7 cellular contexts compared by ENCODE assay signal in the genomic region with DNA sequence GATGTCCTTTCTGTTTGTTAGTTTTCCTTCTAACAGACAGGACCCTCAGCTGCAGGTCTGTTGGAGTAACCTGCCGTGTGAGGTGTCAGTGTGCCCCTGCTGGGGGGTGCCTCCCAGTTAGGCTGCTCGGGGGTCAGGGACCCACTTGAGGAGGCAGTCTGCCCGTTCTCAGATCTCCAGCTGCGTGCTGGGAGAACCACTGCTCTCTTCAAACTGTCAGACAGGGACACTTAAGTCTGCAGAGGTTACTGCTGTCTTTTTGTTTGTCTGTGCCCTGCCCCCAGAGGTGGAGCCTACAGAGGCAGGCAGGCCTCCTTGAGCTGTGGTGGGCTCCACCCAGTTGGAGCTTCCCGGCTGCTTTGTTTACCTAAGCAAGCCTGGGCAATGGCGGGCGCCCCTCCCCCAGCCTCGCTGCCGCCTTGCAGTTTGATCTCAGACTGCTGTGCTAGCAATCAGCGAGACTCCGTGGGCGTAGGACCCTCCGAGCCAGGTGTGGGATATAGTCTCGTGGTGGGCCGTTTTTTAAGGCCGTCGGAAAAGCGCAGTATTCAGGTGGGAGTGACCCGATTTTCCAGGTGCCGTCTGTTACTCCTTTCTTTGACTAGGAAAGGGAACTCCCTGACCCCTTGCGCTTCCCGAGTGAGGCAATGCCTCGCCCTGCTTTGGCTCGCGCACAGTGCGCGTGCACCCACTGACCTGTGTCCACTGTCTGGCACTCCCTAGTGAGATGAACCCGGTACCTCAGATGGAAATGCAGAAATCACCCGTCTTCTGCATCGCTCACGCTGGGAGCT. TPM values are rescaled to one million over a fixed set of nuclear protein-coding genes. Genes with fewer than 3 reads are reported as not detected.
A peak's percentile ranks its signal among the peaks of the same experiment; 100 is the strongest.
DNase-seq lines count a peak whose midpoint lies in the region; ATAC-seq, FAIRE-seq and TF ChIP-seq lines count a peak whose summit lies in the region.
"Not testable (repeated sequence)": the region's sequence is repeated elsewhere in the genome, so short reads cannot be mapped to it uniquely, and the experiment has no call there.

No MANE protein-coding gene starts in this region.

- peak overlapping the region; percentile 55 for H3K4me3 Mint-ChIP-seq in T-helper 17 cell

- not testable (repeated sequence) for H3K9me3 ChIP-seq in ES-I3 (ENCODE audit: control insufficient read depth, insufficient read depth, low read length); T-helper 17 cell (ENCODE audit: control insufficient read depth, low read length, poor library complexity, severe bottlenecking); iPS-15b (ENCODE audit: control insufficient read depth, insufficient read depth, low read length); small intestine (ENCODE audit: control insufficient read depth, low read depth)

- ATAC-seq in T-helper 17 cell: not testable (repeated sequence)

- H3K36me3 Mint-ChIP-seq in T-helper 17 cell (ENCODE audit: low read depth): not testable (repeated sequence)

- not testable (repeated sequence) for H3K27me3 ChIP-seq in bronchial epithelial cell (ENCODE audit: control insufficient read depth, insufficient read depth, low read length); iPS-15b (ENCODE audit: control insufficient read depth, insufficient read depth, low read length); small intestine (ENCODE audit: control insufficient read depth in 2 of 2, insufficient read depth in 2 of 2, low read length in 2 of 2)

- not testable (repeated sequence) for TF ChIP-seq CTCF in bronchial epithelial cell (IDR thresholded peaks at IDR 0.05; ENCODE audit: insufficient read depth, low read length, severe bottlenecking)

- not testable (repeated sequence) for H3K36me3 ChIP-seq in ES-I3 (ENCODE audit: insufficient read depth, low read length); bronchial epithelial cell (ENCODE audit: control insufficient read depth, insufficient read depth, low read length); iPS-15b (ENCODE audit: control insufficient read depth, insufficient read depth, low read length); small intestine (ENCODE audit: control insufficient read depth in 2 of 2, insufficient read depth in 2 of 2, low read length in 2 of 2)

- peak; percentile 6 for DNase-seq in NCI-H2171 treated with DMSO at 0.1 percent for 48 hours (lab: John Stamatoyannopoulos, UW)
- DNase-seq in T-helper 17 cell: not testable (repeated sequence)
- peak; percentile 20 for DNase-seq in bronchial epithelial cell (ENCODE audit: low read depth)
- peak; percentile 16 for DNase-seq in mucosa of gallbladder (ENCODE audit: low spot score)
- peak; percentile 29 for DNase-seq in small intestine

- not testable (repeated sequence) for FAIRE-seq in bronchial epithelial cell (lab: Jason Lieb, UNC); small intestine (lab: Jason Lieb, UNC)

- H3K4me1 ChIP-seq in ES-I3 (ENCODE audit: insufficient read depth, low read length); iPS-15b (ENCODE audit: control insufficient read depth, insufficient read depth, low read length); small intestine (ENCODE audit: control insufficient read depth in 2 of 2, insufficient read depth in 1 of 2, low read depth in 1 of 2, low read length in 1 of 2): not testable (repeated sequence)

- H3K27me3 Mint-ChIP-seq in T-helper 17 cell: not testable (repeated sequence)

- not testable (repeated sequence) for H3K27ac ChIP-seq in small intestine (ENCODE audit: low read depth in 1 of 2, low read length in 1 of 2)

- H3K9ac ChIP-seq in ES-I3 (ENCODE audit: low read depth, low read length): peak overlapping the region; percentile 61
- H3K9ac ChIP-seq in iPS-15b (ENCODE audit: low read depth, low read length): not testable (repeated sequence)

- not testable (repeated sequence) for H3K27ac Mint-ChIP-seq in T-helper 17 cell

- WGBS in small intestine, 3 donors: 14 to 58% (median 56%) methylated on average over 13 to 26 of the region's 31 CpGs

- H3K4me1 Mint-ChIP-seq in T-helper 17 cell: not testable (repeated sequence)

- H3K4me3 ChIP-seq in bronchial epithelial cell (ENCODE audit: low read depth, low read length): peak overlapping the region; percentile 30
- peak overlapping the region; percentile 41 for H3K4me3 ChIP-seq in iPS-15b (ENCODE audit: low read depth, low read length)
- not testable (repeated sequence) for H3K4me3 ChIP-seq in small intestine (ENCODE audit: low read depth in 1 of 2, low read length in 2 of 2)

RNA-seq across cellular contexts. Expression of a gene that starts 49.5 kb away (rescaled TPM):
- total RNA-seq in T-helper 17 cell (10 to 100 TPM in 1 of 2 donors, 1 to 10 TPM in 1; 9.9 to 11.8 TPM), bronchial epithelial cell (4.0 and 4.2 TPM in 2 replicates), mucosa of gallbladder (6.1 TPM)
- 10 to 100 TPM in 2 of 3 donors, 1 to 10 TPM in 1; 8.1 to 14.1 (median 12.1) TPM for polyA plus RNA-seq in small intestine
